20 cellular contexts compared by ENCODE assay signal in genomic region chr4:184370711-184371389, GRCh38.
DNase-seq lines count a peak whose midpoint lies in the region; ATAC-seq, FAIRE-seq and TF ChIP-seq lines count a peak whose summit lies in the region.
"Had no signal": no experiment of that assay in that cellular context is flagged by ENCODE, and none has a peak within 500 bp of the region (broad histone marks: within the 10 kb centered on the region; RNA-seq: fewer than 3 reads in every experiment).

No MANE protein-coding gene starts in this region.

- peaks cover 59% of the 10 kb centered on the region for H3K4me1 ChIP-seq in A673 (ENCODE audit: insufficient read depth, low read length, poor library complexity, severe bottlenecking)
- peaks cover 2% of the 10 kb centered on the region for H3K4me1 ChIP-seq in mesendoderm (ENCODE audit: control insufficient read depth, low read depth, low read length)
- H3K4me1 ChIP-seq: A549, body of pancreas had no signal

- no peak overlapping the region for H3K4me2 ChIP-seq in mesendoderm (ENCODE audit: low read length)
- H3K4me2 ChIP-seq: A549 had no signal

- no peak for TF ChIP-seq CTCF in A673 (conservative IDR thresholded peaks at IDR 0.05; ENCODE audit: low read depth, low read length)
- TF ChIP-seq CTCF in choroid plexus epithelial cell (conservative IDR thresholded peaks at IDR 0.05; ENCODE audit: low read depth, low read length), result no peak

- POLR2A ChIA-PET in A673 (lab: Charles Lee; ENCODE audit: low non-redundant PET), result interaction anchor here (0.5 to 1.5 kb wide), 4 partner anchors 41 to 260 kb away, joined by 3 to 11 read pairs (median 7); partner anchors contain the start of gene IRF2

- H3K18ac ChIP-seq in mesendoderm (ENCODE audit: low read length), result no peak overlapping the region

- ATAC-seq in GM18517 (IDR thresholded peaks at IDR 0.05; ENCODE audit: unreplicated experiment), result no peak
- ATAC-seq: A549, body of pancreas, mucosa of descending colon had no signal

- DNase-seq in A673 (ENCODE audit: low spot score), result peak; percentile 96
- DNase-seq in MV-4-11 (lab: John Stamatoyannopoulos, UW), result peak; percentile 29
- DNase-seq in choroid plexus epithelial cell (ENCODE audit: low read depth), result peak; percentile 47
- no peak for DNase-seq in mesendoderm
- DNase-seq in NCI-H748 treated with DMSO at 0.1 percent for 48 hours (lab: John Stamatoyannopoulos, UW), result no peak
- DNase-seq in HTR-8/SVneo (ENCODE audit: insufficient read length, low spot score), result no peak
- DNase-seq in cortex of kidney (lab: John Stamatoyannopoulos, UW), result no peak
- DNase-seq: body of pancreas; CD8-positive, alpha-beta memory T cell; effector CD4-positive, alpha-beta T cell; mucosa of descending colon; NCI-H187 treated with DMSO at 0.1 percent for 48 hours; NCI-H510A; posterior cingulate gyrus; stimulated activated CD4-positive, alpha-beta T cell treated with anti-CD3 and anti-CD28 coated beads, Interleukin-15, amount 100 ng/mL, for 24 hours; substantia nigra; WERI-Rb-1 had no signal

- H3K9me3 ChIP-seq in A673 (ENCODE audit: low read depth, low read length, poor library complexity, severe bottlenecking), result no peaks in the 10 kb centered on the region
- H3K9me3 ChIP-seq: A549, body of pancreas, mucosa of descending colon had no signal

- no peak overlapping the region for H3K4ac ChIP-seq in mesendoderm (ENCODE audit: low read depth, low read length)

- no peak overlapping the region for H3K56ac ChIP-seq in mesendoderm (ENCODE audit: low read length)

- H3K9ac ChIP-seq in mesendoderm (ENCODE audit: low read length), result no peak overlapping the region

- H4K5ac ChIP-seq in mesendoderm (ENCODE audit: low read length), result no peak overlapping the region

- H2AK5ac ChIP-seq in mesendoderm (ENCODE audit: low read length), result no peak overlapping the region

- FAIRE-seq in HTR-8/SVneo (lab: Jason Lieb, UNC), result no peak
- FAIRE-seq: A549, keratinocyte had no signal

- CTCF ChIA-PET in A673 (lab: Charles Lee), result interaction anchor here (0.6 to 0.7 kb wide), 2 partner anchors 28 to 106 kb away, joined by 3 read pairs; no protein-coding TSS in a partner anchor

- H2BK120ac ChIP-seq in mesendoderm (ENCODE audit: low read depth, low read length), result no peak overlapping the region

- no peaks in the 10 kb centered on the region for H3K79me2 ChIP-seq in mesendoderm (ENCODE audit: control insufficient read depth, insufficient read depth, low read length)

- H3K36me3 ChIP-seq in A673 (ENCODE audit: insufficient read depth, low read length, poor library complexity, severe bottlenecking) (no peaks in the 10 kb centered on the region), mesendoderm (ENCODE audit: control insufficient read depth, insufficient read depth, low read length) (no peaks in the 10 kb centered on the region)
- H3K36me3 ChIP-seq: WERI-Rb-1 had no signal

- H3K4me3 ChIP-seq in A673 (ENCODE audit: low read depth, low read length, poor library complexity, severe bottlenecking), result peak overlapping the region; percentile 3
- no peak overlapping the region for H3K4me3 ChIP-seq in choroid plexus epithelial cell (ENCODE audit: low read depth, low read length)
- no peak overlapping the region for H3K4me3 ChIP-seq in mesendoderm (ENCODE audit: low read length)
- H3K4me3 ChIP-seq: A549, body of pancreas, mucosa of descending colon had no signal

- no TSS peak for BruUV-seq in A673 (replicated peaks; lab: Mats Ljungman, UMichigan)

- no CpG with 5 or more reads among the region's 8 CpGs for WGBS in mesendoderm (ENCODE audit: extremely low coverage, insufficient coverage, low lambda C conversion rate)

- no peak overlapping the region for H2BK15ac ChIP-seq in mesendoderm (replicated peaks; ENCODE audit: low read depth)

- H3K23ac ChIP-seq in mesendoderm (ENCODE audit: low read length), result no peak overlapping the region

- peak overlapping the region; percentile 56 for H4K8ac ChIP-seq in mesendoderm (ENCODE audit: low read depth, low read length)

- H3K27me3 ChIP-seq in A673 (replicated peaks; ENCODE audit: insufficient read depth, low read depth, low read length, poor library complexity) (no peaks in the 10 kb centered on the region), mesendoderm (ENCODE audit: insufficient read depth, low read length, poor library complexity) (no peaks in the 10 kb centered on the region)
- H3K27me3 ChIP-seq: body of pancreas had no signal

- H2BK5ac ChIP-seq in mesendoderm (ENCODE audit: low read length), result no peak overlapping the region

- intact Hi-C loops in A673 (cut with micrococcal nuclease; ENCODE audit: unreplicated experiment), result loop anchor here (1.0 to 5.0 kb wide), 5 partner anchors 12 to 276 kb away; partner anchors contain the start of genes CASP3 and PRIMPOL

- H3K79me1 ChIP-seq in mesendoderm (ENCODE audit: low read length), result no peaks in the 10 kb centered on the region

- H3K27ac ChIP-seq in A673 (ENCODE audit: low read depth, low read length, poor library complexity, severe bottlenecking) (peak overlapping the region; percentile 99), mesendoderm (ENCODE audit: low read depth, low read length) (no peak overlapping the region)
- H3K27ac ChIP-seq: A549, body of pancreas, WERI-Rb-1 had no signal

Comparison
In these comparisons a context has a peak if more than half of its experiments do, and no peak if none do; other contexts are left out.
1. DNase-seq: peak in A673 (single experiment), MV-4-11 (single experiment) and choroid plexus epithelial cell (single experiment); none in mesendoderm (single experiment), NCI-H748 treated with DMSO at 0.1 percent for 48 hours (single experiment), HTR-8/SVneo (single experiment) and cortex of kidney (single experiment).